ENCODE assay signal across 34 cellular contexts in genomic region chr9:16754662-16755061, GRCh38.
"Had no signal": no experiment of that assay in that cellular context is flagged by ENCODE, and none has a peak within 500 bp of the region (broad histone marks: within the 10 kb centered on the region; RNA-seq: fewer than 3 reads in every experiment).

No MANE protein-coding gene starts in this region.

- H3K27me3 ChIP-seq: MG63 had no signal

- DNase-seq: Karpas-422, Kasumi-1, MG63, MM.1S, MV-4-11, NCI-H1048, NCI-H1092, NCI-H1092 treated with DMSO at 0.1 percent for 48 hours, NCI-H1105, NCI-H1105 treated with DMSO at 0.1 percent for 48 hours, NCI-H1417, NCI-H1417 treated with DMSO at 0.1 percent for 48 hours, NCI-H1436, NCI-H1436 treated with DMSO at 0.1 percent for 48 hours, NCI-H146, NCI-H1694, NCI-H1694 treated with DMSO at 0.1 percent for 48 hours, NCI-H187, NCI-H187 treated with DMSO at 0.1 percent for 48 hours, NCI-H1930, NCI-H2029, NCI-H2029 treated with DMSO at 0.1 percent for 48 hours, NCI-H2081, NCI-H2081 treated with DMSO at 0.1 percent for 48 hours, NCI-H2107, NCI-H2171, NCI-H2171 treated with DMSO at 0.1 percent for 48 hours, NCI-H2227 treated with DMSO at 0.1 percent for 48 hours, NCI-H226, NCI-H345, NCI-H446, NCI-H510A, NCI-H510A treated with DMSO at 0.1 percent for 48 hours, NCI-H524 had no signal

- H3K9me3 ChIP-seq: MG63 had no signal

- H3K4me3 ChIP-seq: MG63 had no signal

- H3K36me3 ChIP-seq: MG63 had no signal
